ENCODE assay signal across 8 cellular contexts in the genomic region with DNA sequence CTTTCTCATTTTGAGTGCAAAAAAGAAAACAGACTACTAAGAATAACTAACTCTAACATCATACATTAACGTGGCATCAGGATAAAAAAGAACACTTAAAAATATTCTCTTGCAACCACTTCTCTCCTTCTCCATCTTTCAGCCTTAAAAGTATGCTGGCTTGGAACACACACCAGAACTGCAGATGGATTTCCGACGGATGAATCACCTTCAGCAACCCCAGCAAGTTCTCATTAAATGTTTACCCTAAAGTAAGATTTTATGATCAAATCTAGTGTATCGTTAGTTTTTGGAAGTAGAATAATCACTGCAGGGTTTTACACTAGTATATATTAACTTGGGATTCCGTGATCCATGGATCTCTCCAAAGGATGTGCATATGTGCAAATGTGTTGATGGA. TPM values are rescaled to one million over a fixed set of nuclear protein-coding genes. Genes with fewer than 3 reads are reported as not detected.
DNase-seq lines count a peak whose midpoint lies in the region; ATAC-seq, FAIRE-seq and TF ChIP-seq lines count a peak whose summit lies in the region.

No MANE protein-coding gene starts in this region.

- H2AFZ ChIP-seq in OCI-LY1 (ENCODE audit: low read length) (no peak overlapping the region), endothelial cell of umbilical vein (ENCODE audit: low read depth, low read length) (no peak overlapping the region)

- H3K4me3 ChIP-seq in OCI-LY1 (ENCODE audit: low read depth, low read length, poor library complexity, severe bottlenecking) (peak overlapping the region; percentile 91), endothelial cell of umbilical vein (replicated peaks in 1 of 3; ENCODE audit: insufficient read depth in 1 of 3, low read depth in 1 of 3, low read length in 3 of 3) (peak overlapping the region; percentile 36 to 69 (median 62)), psoas muscle (peak overlapping the region; percentile 83)

- no peaks in the 10 kb centered on the region for H3K9me2 ChIP-seq in OCI-LY1 (ENCODE audit: low read depth, low read length)

- POLR2A ChIA-PET in endothelial cell of umbilical vein (lab: Charles Lee): no interaction called here

- no peak overlapping the region for H3K27ac ChIP-seq in OCI-LY1 (ENCODE audit: low read depth, low read length, poor library complexity, severe bottlenecking)
- peak overlapping the region; percentile 95 for H3K27ac ChIP-seq in endothelial cell of umbilical vein (ENCODE audit: insufficient read depth, low read depth, low read length)
- H3K27ac ChIP-seq in psoas muscle: peak overlapping the region; percentile 93

- H3K9ac ChIP-seq in OCI-LY1 (ENCODE audit: low read length) (peak overlapping the region; percentile 94), endothelial cell of umbilical vein (replicated peaks; ENCODE audit: extremely low read depth, insufficient read depth, low read length) (peak overlapping the region; percentile 92)

- H3K4me2 ChIP-seq in OCI-LY1 (ENCODE audit: low read length) (peak overlapping the region; percentile 100), endothelial cell of umbilical vein (ENCODE audit: insufficient read depth, low read length) (peak overlapping the region; percentile 93)

- H3K36me3 ChIP-seq in OCI-LY1 (ENCODE audit: insufficient read depth, low read length): peaks cover 13% of the 10 kb centered on the region; the same call in 1 of the 2 replicates
- no peaks in the 10 kb centered on the region for H3K36me3 ChIP-seq in endothelial cell of umbilical vein (ENCODE audit: control insufficient read depth in 2 of 2, extremely low read depth in 1 of 2, insufficient read depth in 2 of 2, low read length in 2 of 2)
- peaks cover 0 to 23% of the 10 kb centered on the region in 2 donors for H3K36me3 ChIP-seq in psoas muscle (ENCODE audit: insufficient read depth in 1 of 2, low read depth in 1 of 2)

- H3K4me1 ChIP-seq in OCI-LY1 (ENCODE audit: insufficient read depth, low read length, severe bottlenecking): peaks cover 40% of the 10 kb centered on the region
- peaks cover 51% of the 10 kb centered on the region for H3K4me1 ChIP-seq in endothelial cell of umbilical vein (ENCODE audit: control insufficient read depth, extremely low read depth, insufficient read depth, low read length)
- peaks cover 41% of the 10 kb centered on the region for H3K4me1 ChIP-seq in psoas muscle

- peaks cover 32% of the 10 kb centered on the region for H3K79me2 ChIP-seq in OCI-LY1 (ENCODE audit: insufficient read depth, low read length)
- H3K79me2 ChIP-seq in endothelial cell of umbilical vein (ENCODE audit: control insufficient read depth, insufficient read depth, low read length): peaks cover 17% of the 10 kb centered on the region

- CTCF ChIA-PET in endothelial cell of umbilical vein (lab: Charles Lee): interaction anchor here (1.9 kb wide), 1 partner anchor 179 kb away, joined by 9 read pairs; no protein-coding TSS in a partner anchor

- H3F3A ChIP-seq in OCI-LY1 (ENCODE audit: insufficient read depth, low read length): no peaks in the 10 kb centered on the region

- intact Hi-C loops in endothelial cell of umbilical vein (cut with micrococcal nuclease) (no loop called here), psoas muscle (cut with DNase I) (loop anchor here in 1 of 2 donors (5.0 kb wide), 1 partner anchor 52 kb away; a partner anchor contains a TSS)

- H3K9me1 ChIP-seq in endothelial cell of umbilical vein (replicated peaks; ENCODE audit: control insufficient read depth, extremely low read depth, insufficient read depth, low read length): no peaks in the 10 kb centered on the region

- H3K27me3 ChIP-seq in OCI-LY1 (ENCODE audit: insufficient read depth, low read length) (no peaks in the 10 kb centered on the region), endothelial cell of umbilical vein (ENCODE audit: control insufficient read depth in 2 of 2, insufficient read depth in 2 of 2, low read length in 2 of 2) (no peaks in the 10 kb centered on the region), psoas muscle (ENCODE audit: insufficient read depth in 3 of 3, low read length in 2 of 3) (no peaks in the 10 kb centered on the region)

- dilution Hi-C loops in endothelial cell of umbilical vein (cut with MboI; ENCODE audit: extremely low pct_ligation_motif_present, low sequenced_read_pairs): loop anchor here (25.0 kb wide), 1 partner anchor 162 kb away; a partner anchor contains a TSS

- BruUV-seq in endothelial cell of umbilical vein (replicated peaks; lab: Mats Ljungman, UMichigan): no TSS peak

- no peak for ATAC-seq in psoas muscle
- no peak for ATAC-seq in GM18498 (IDR thresholded peaks at IDR 0.05; ENCODE audit: unreplicated experiment)
- no peak for ATAC-seq in HG02884 (IDR thresholded peaks at IDR 0.05; ENCODE audit: unreplicated experiment)

- no peak for TF ChIP-seq POLR2A in endothelial cell of umbilical vein (IDR thresholded peaks at IDR 0.05; ENCODE audit: low read depth, low read length)

- H4K20me1 ChIP-seq in OCI-LY1 (ENCODE audit: insufficient read depth, low read length): no peaks in the 10 kb centered on the region
- no peaks in the 10 kb centered on the region for H4K20me1 ChIP-seq in endothelial cell of umbilical vein (replicated peaks; ENCODE audit: control insufficient read depth, extremely low read depth, insufficient read depth, low read length)

- peak; percentile 52 for DNase-seq in GM04504 (ENCODE audit: low read depth)
- peak; percentile 60 for DNase-seq in endothelial cell of umbilical vein (ENCODE audit: low read depth, low spot score)
- no peak for DNase-seq in psoas muscle
- no peak for DNase-seq in NCI-H748 treated with DMSO at 0.1 percent for 48 hours (lab: John Stamatoyannopoulos, UW)
- DNase-seq in NCI-H82 treated with DMSO at 0.1 percent for 48 hours (lab: John Stamatoyannopoulos, UW; ENCODE audit: unreplicated experiment): no peak

- TF ChIP-seq CTCF in OCI-LY1 (IDR thresholded peaks at IDR 0.05; ENCODE audit: low read length) (no peak), endothelial cell of umbilical vein (IDR thresholded peaks at IDR 0.05; ENCODE audit: extremely low read depth in 1 of 2, insufficient read depth in 1 of 2, low read depth in 1 of 2, low read length in 2 of 2) (no peak), psoas muscle (IDR thresholded peaks at IDR 0.05) (no peak)

- WGBS in psoas muscle, 3 donors: 56 to 72% (median 63%) methylated on average over 5 of the region's 5 CpGs

- no peaks in the 10 kb centered on the region for H3K9me3 ChIP-seq in OCI-LY1 (ENCODE audit: low read length)
- H3K9me3 ChIP-seq in endothelial cell of umbilical vein (replicated peaks; ENCODE audit: control insufficient read depth, insufficient read depth, low read length): no peaks in the 10 kb centered on the region
- no peaks in the 10 kb centered on the region for H3K9me3 ChIP-seq in psoas muscle

- FAIRE-seq in endothelial cell of umbilical vein (lab: Jason Lieb, UNC): peak; percentile 18

TF ChIP-seq in endothelial cell of umbilical vein, 7 proteins besides CTCF, POLR2A, EP300 and RAD21:
- TF ChIP-seq, protein P1, sequence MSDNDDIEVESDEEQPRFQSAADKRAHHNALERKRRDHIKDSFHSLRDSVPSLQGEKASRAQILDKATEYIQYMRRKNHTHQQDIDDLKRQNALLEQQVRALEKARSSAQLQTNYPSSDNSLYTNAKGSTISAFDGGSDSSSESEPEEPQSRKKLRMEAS (IDR thresholded peaks at IDR 0.05; ENCODE audit: insufficient read depth, insufficient read length): no peak
- peak; percentile 54 for TF ChIP-seq FOS (IDR thresholded peaks at IDR 0.05; ENCODE audit: borderline replicate concordance, insufficient read depth, low read length)

RNA-seq across cellular contexts. Expression of a gene that starts 1.2 kb away (rescaled TPM):
- total RNA-seq in endothelial cell of umbilical vein (65.1 and 69.6 TPM in 2 replicates), psoas muscle (100 to 1,000 TPM in 1 of 4 donors, 10 to 100 TPM in 3; 69.1 to 116 (median 88.5) TPM)
- polyA plus RNA-seq in endothelial cell of umbilical vein (22.1 and 25.1 TPM in 2 replicates), psoas muscle (10 to 100 TPM; 17.9 to 49.0 (median 28.0) TPM)
- 22.4 and 23.2 TPM in 2 replicates for polyA plus RNA-seq in endothelial cell of umbilical vein (2011; cell fraction: cytosol; rRNA removed)
- polyA plus RNA-seq in endothelial cell of umbilical vein (2011; cell fraction: nucleus; rRNA removed): 39.8 and 59.9 TPM in 2 replicates
- 49.6 and 51.6 TPM in 2 replicates for polyA plus RNA-seq in endothelial cell of umbilical vein (2012)
- polyA minus RNA-seq in endothelial cell of umbilical vein: 56.9 and 73.8 TPM in 2 replicates
- 34.8 TPM for polyA minus RNA-seq in endothelial cell of umbilical vein (2011; cell fraction: cytosol; rRNA and poly(A)+ RNA removed)
- 47.0 and 54.4 TPM in 2 replicates for polyA minus RNA-seq in endothelial cell of umbilical vein (2011; cell fraction: nucleus; rRNA and poly(A)+ RNA removed)

RNA-seq across cellular contexts. Expression of a gene that starts 50.8 kb away (rescaled TPM):
- 313 and 338 TPM in 2 replicates for total RNA-seq in endothelial cell of umbilical vein
- polyA plus RNA-seq in endothelial cell of umbilical vein: 320 and 342 TPM in 2 replicates
- polyA plus RNA-seq in endothelial cell of umbilical vein (2011; cell fraction: cytosol; rRNA removed): 205 and 228 TPM in 2 replicates
- 95.1 and 111 TPM in 2 replicates for polyA plus RNA-seq in endothelial cell of umbilical vein (2011; cell fraction: nucleus; rRNA removed)
- polyA plus RNA-seq in endothelial cell of umbilical vein (2012): 207 and 216 TPM in 2 replicates
- polyA minus RNA-seq in endothelial cell of umbilical vein: 775 and 787 TPM in 2 replicates
- 126 TPM for polyA minus RNA-seq in endothelial cell of umbilical vein (2011; cell fraction: cytosol; rRNA and poly(A)+ RNA removed)
- polyA minus RNA-seq in endothelial cell of umbilical vein (2011; cell fraction: nucleus; rRNA and poly(A)+ RNA removed): 137 and 151 TPM in 2 replicates
- total RNA-seq in psoas muscle: 100 to 1,000 TPM; 128 to 203 (median 159) TPM
- polyA plus RNA-seq in psoas muscle: 100 to 1,000 TPM in 2 of 3 donors, 10 to 100 TPM in 1; 88.2 to 255 (median 101) TPM

RNA-seq across cellular contexts. Expression of a gene that starts 56.2 kb away (rescaled TPM):
- 0.91 and 3.6 TPM in 2 replicates for total RNA-seq in endothelial cell of umbilical vein
- 0.72 and 0.84 TPM in 2 replicates for polyA plus RNA-seq in endothelial cell of umbilical vein
- 0.78 and 0.90 TPM in 2 replicates for polyA plus RNA-seq in endothelial cell of umbilical vein (2011; cell fraction: cytosol; rRNA removed)
- polyA plus RNA-seq in endothelial cell of umbilical vein (2011; cell fraction: nucleus; rRNA removed): 0.87 and 2.4 TPM in 2 replicates
- 0.68 and 1.5 TPM in 2 replicates for polyA plus RNA-seq in endothelial cell of umbilical vein (2012)
- 1.00 and 1.9 TPM in 2 replicates for polyA minus RNA-seq in endothelial cell of umbilical vein
- polyA minus RNA-seq in endothelial cell of umbilical vein (2011; cell fraction: cytosol; rRNA and poly(A)+ RNA removed): 2.4 TPM
- polyA minus RNA-seq in endothelial cell of umbilical vein (2011; cell fraction: nucleus; rRNA and poly(A)+ RNA removed): 2.2 and 3.8 TPM in 2 replicates
- total RNA-seq in psoas muscle: 1 to 10 TPM; 2.5 to 6.4 (median 3.6) TPM
- polyA plus RNA-seq in psoas muscle: 10 to 100 TPM in 1 of 3 donors, 1 to 10 TPM in 2; 2.7 to 17.3 (median 8.8) TPM

Comparison
In these comparisons a context has a peak if more than half of its experiments do, and no peak if none do; other contexts are left out.
1. DNase-seq: peak in GM04504 (single experiment) and endothelial cell of umbilical vein (single experiment); none in psoas muscle (0 of 2), NCI-H748 treated with DMSO at 0.1 percent for 48 hours (single experiment) and NCI-H82 treated with DMSO at 0.1 percent for 48 hours (single experiment).
2. Peak in every context shown above with its lines, with median percentiles within 50 percentile points of each other: H3K4me3 ChIP-seq.